Comparison of ENCODE assay signal across 8 cellular contexts in genomic region chr12:110282343-110282860, GRCh38. TPM values are rescaled to one million over a fixed set of nuclear protein-coding genes. Genes with fewer than 3 reads are reported as not detected.
A peak's percentile ranks its signal among the peaks of the same experiment; 100 is the strongest.
DNase-seq lines count a peak whose midpoint lies in the region; ATAC-seq and TF ChIP-seq lines count a peak whose summit lies in the region.

No MANE protein-coding gene starts in this region.

- ATAC-seq in activated T-helper 17 cell treated with anti-CD3 and anti-CD28 coated beads, Interleukin-2, amount 50 U/mL, for 72 hours (replicated peaks) = no peak
- ATAC-seq in left colon (peak; percentile 32), GM21576 (IDR thresholded peaks at IDR 0.05; ENCODE audit: unreplicated experiment) (no peak)

- DNase-seq in activated naive CD4-positive, alpha-beta T cell (lab: John Stamatoyannopoulos, UW) = no peak
- DNase-seq in left colon (no peak), type B pancreatic cell (ENCODE audit: extremely low spot score, unreplicated experiment) (no peak), GM19240 (ENCODE audit: insufficient read length, low spot score) (no peak), amniotic stem cell (lab: John Stamatoyannopoulos, UW) (no peak)

- H3K4me1 Mint-ChIP-seq in activated naive CD4-positive, alpha-beta T cell treated with anti-CD3 and anti-CD28 coated beads, Interleukin-2, amount 50 U/mL, for 24 hours = peaks cover 51% of the 10 kb centered on the region
- H3K4me1 Mint-ChIP-seq in activated T-helper 17 cell treated with anti-CD3 and anti-CD28 coated beads, Interleukin-2, amount 50 U/mL, for 72 hours = peaks cover 33% of the 10 kb centered on the region
- H3K4me1 Mint-ChIP-seq in type B pancreatic cell (ENCODE audit: unreplicated experiment) = peaks cover 54% of the 10 kb centered on the region

- peak overlapping the region; percentile 98 for H3K4me3 Mint-ChIP-seq in activated naive CD4-positive, alpha-beta T cell treated with anti-CD3 and anti-CD28 coated beads, Interleukin-2, amount 50 U/mL, for 24 hours
- peak overlapping the region; percentile 67 for H3K4me3 Mint-ChIP-seq in activated T-helper 17 cell treated with anti-CD3 and anti-CD28 coated beads, Interleukin-2, amount 50 U/mL, for 72 hours
- peak overlapping the region; percentile 96 for H3K4me3 Mint-ChIP-seq in type B pancreatic cell

- peak overlapping the region; percentile 96 for H3K27ac Mint-ChIP-seq in activated naive CD4-positive, alpha-beta T cell treated with anti-CD3 and anti-CD28 coated beads, Interleukin-2, amount 50 U/mL, for 24 hours
- peak overlapping the region; percentile 91 for H3K27ac Mint-ChIP-seq in activated T-helper 17 cell treated with anti-CD3 and anti-CD28 coated beads, Interleukin-2, amount 50 U/mL, for 72 hours
- H3K27ac Mint-ChIP-seq in type B pancreatic cell = peak overlapping the region; percentile 94

- no peak for TF ChIP-seq CTCF in type B pancreatic cell (conservative IDR thresholded peaks at IDR 0.05)

- no peaks in the 10 kb centered on the region for H3K27me3 Mint-ChIP-seq in activated naive CD4-positive, alpha-beta T cell treated with anti-CD3 and anti-CD28 coated beads, Interleukin-2, amount 50 U/mL, for 24 hours
- H3K27me3 Mint-ChIP-seq in activated T-helper 17 cell treated with anti-CD3 and anti-CD28 coated beads, Interleukin-2, amount 50 U/mL, for 72 hours = no peaks in the 10 kb centered on the region
- no peaks in the 10 kb centered on the region for H3K27me3 Mint-ChIP-seq in type B pancreatic cell

- intact Hi-C loops in left colon (cut with DNase I, micrococcal nuclease) = no loop called here

- H3K9me3 Mint-ChIP-seq in activated naive CD4-positive, alpha-beta T cell treated with anti-CD3 and anti-CD28 coated beads, Interleukin-2, amount 50 U/mL, for 24 hours = no peaks in the 10 kb centered on the region
- H3K9me3 Mint-ChIP-seq in activated T-helper 17 cell treated with anti-CD3 and anti-CD28 coated beads, Interleukin-2, amount 50 U/mL, for 72 hours = no peaks in the 10 kb centered on the region
- H3K9me3 Mint-ChIP-seq in type B pancreatic cell = no peaks in the 10 kb centered on the region

- H3K36me3 Mint-ChIP-seq in activated naive CD4-positive, alpha-beta T cell treated with anti-CD3 and anti-CD28 coated beads, Interleukin-2, amount 50 U/mL, for 24 hours = peaks cover 15% of the 10 kb centered on the region
- peaks cover 57% of the 10 kb centered on the region for H3K36me3 Mint-ChIP-seq in activated T-helper 17 cell treated with anti-CD3 and anti-CD28 coated beads, Interleukin-2, amount 50 U/mL, for 72 hours (ENCODE audit: low read depth)
- peaks cover 40% of the 10 kb centered on the region for H3K36me3 Mint-ChIP-seq in type B pancreatic cell

RNA-seq across cellular contexts. Expression of gene ATP2A2, which starts 1.4 kb away (rescaled TPM):
- 100 to 1,000 TPM; 135 to 261 TPM for total RNA-seq in activated T-helper 17 cell treated with anti-CD3 and anti-CD28 coated beads, Interleukin-2, amount 50 U/mL, for 72 hours
- total RNA-seq in left colon = 100 to 1,000 TPM; 248 to 279 TPM
- total RNA-seq in type B pancreatic cell (ENCODE audit: low replicate concordance) = 163 and 203 TPM in 2 replicates
